ENCODE assay signal across 15 cellular contexts in genomic region chr10:59373071-59373470, GRCh38. TPM values are rescaled to one million over a fixed set of nuclear protein-coding genes. Genes with fewer than 3 reads are reported as not detected.
"Had no signal": no experiment of that assay in that cellular context is flagged by ENCODE, and none has a peak within 500 bp of the region (broad histone marks: within the 10 kb centered on the region; RNA-seq: fewer than 3 reads in every experiment).

No MANE protein-coding gene starts in this region.

- H3K27me3 ChIP-seq: breast epithelium, colonic mucosa, testis had no signal

- H3K36me3 ChIP-seq: breast epithelium, colonic mucosa, prostate gland had no signal

- DNase-seq: amniotic stem cell; colonic mucosa; effector CD8-positive, alpha-beta T cell; immature natural killer cell; left cardiac atrium; mammary epithelial cell; mucosa of descending colon; natural killer cell; stimulated activated CD4-positive, alpha-beta T cell treated with anti-CD3 and anti-CD28 coated beads, Interleukin-4, amount 100 ng/mL, for 24 hours; testis had no signal

- H3K27ac ChIP-seq: breast epithelium, colonic mucosa, prostate gland, testis had no signal

- H3K4me1 ChIP-seq: breast epithelium, colonic mucosa, prostate gland, testis had no signal

- ATAC-seq: activated CD4-positive, CD25-positive, alpha-beta regulatory T cell treated with anti-CD3 and anti-CD28 coated beads, Interleukin-2, amount 50 U/mL, for 24 hours; mucosa of descending colon; natural killer cell; sciatic nerve had no signal

- H3K9me3 ChIP-seq: breast epithelium, colonic mucosa, mucosa of descending colon, prostate gland, testis had no signal

- H3K4me3 ChIP-seq: breast epithelium, colonic mucosa, mucosa of descending colon, prostate gland, testis had no signal

RNA-seq across cellular contexts. Expression of gene FAM13C, which starts 10.7 kb away (rescaled TPM):
- total RNA-seq: natural killer cell; T-helper 2 cell treated with Interferon-gamma antibody and Interleukin-4, amounts not matched to agents 100 ng/mL and 5 ng/mL, for 36 hours had no signal
- polyA plus RNA-seq: immature natural killer cell had no signal
